12 cellular contexts compared by ENCODE assay signal in the genomic region with DNA sequence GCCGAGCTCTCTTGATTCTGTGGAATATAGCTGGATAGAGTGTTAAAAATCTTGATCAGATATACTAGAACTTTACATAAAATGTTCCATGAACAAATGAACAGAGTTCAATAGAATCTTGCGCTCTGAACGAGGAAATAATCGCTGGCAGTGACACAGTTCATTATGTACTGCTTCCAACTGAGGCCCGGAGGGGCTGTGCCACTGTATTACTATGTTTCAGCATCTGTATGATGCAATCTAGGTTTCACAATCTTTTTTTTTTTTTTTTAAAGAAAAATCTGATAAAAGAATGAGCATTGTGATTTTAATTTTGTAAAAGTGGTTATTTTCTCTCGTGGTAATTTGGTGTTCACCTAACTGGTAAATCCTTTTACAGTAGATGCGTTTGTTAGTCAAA.
A peak's percentile ranks its signal among the peaks of the same experiment; 100 is the strongest.
DNase-seq lines count a peak whose midpoint lies in the region; ATAC-seq, FAIRE-seq and TF ChIP-seq lines count a peak whose summit lies in the region.
"Had no signal": no experiment of that assay in that cellular context is flagged by ENCODE, and none has a peak within 500 bp of the region (broad histone marks: within the 10 kb centered on the region; RNA-seq: fewer than 3 reads in every experiment).

No MANE protein-coding gene starts in this region.

- no peak for FAIRE-seq in astrocyte (lab: Jason Lieb, UNC)

- peaks cover 29% of the 10 kb centered on the region for H3K36me3 Mint-ChIP-seq in astrocyte (ENCODE audit: low read depth, unreplicated experiment)

- peaks cover 4% of the 10 kb centered on the region for H4K20me1 ChIP-seq in astrocyte (ENCODE audit: insufficient read depth, low read length)
- H4K20me1 ChIP-seq in hepatocyte (ENCODE audit: insufficient read depth, poor library complexity, severe bottlenecking) = no peaks in the 10 kb centered on the region

- no peak for DNase-seq in astrocyte (ENCODE audit: low read depth)
- peak; percentile 26 for DNase-seq in hepatocyte (ENCODE audit: low spot score)
- no peak for DNase-seq in upper lobe of right lung
- no peak for DNase-seq in T1000 (lab: John Stamatoyannopoulos, UW)
- DNase-seq: activated T-cell treated with anti-CD3 and anti-CD28 coated beads, Interleukin-2, amount 50 U/mL, for 24 hours; esophagus squamous epithelium; NCI-H2171 had no signal

- H3K27me3 ChIP-seq in HUES6 (ENCODE audit: control insufficient read depth, insufficient read depth, low read length) = no peaks in the 10 kb centered on the region
- H3K27me3 ChIP-seq in astrocyte (ENCODE audit: insufficient read depth, low read length) = no peaks in the 10 kb centered on the region
- no peaks in the 10 kb centered on the region for H3K27me3 ChIP-seq in hepatocyte
- no peaks in the 10 kb centered on the region for H3K27me3 ChIP-seq in upper lobe of right lung
- H3K27me3 ChIP-seq: body of pancreas, esophagus squamous epithelium had no signal

- H3K4me1 Mint-ChIP-seq in astrocyte (ENCODE audit: low read depth, unreplicated experiment) = peaks cover 61% of the 10 kb centered on the region

- H3K9me3 Mint-ChIP-seq in astrocyte (ENCODE audit: unreplicated experiment) = no peaks in the 10 kb centered on the region
- H3K9me3 Mint-ChIP-seq: activated T-cell treated with anti-CD3 and anti-CD28 coated beads, Interleukin-2, amount 50 U/mL, for 24 hours; stimulated activated naive CD8-positive, alpha-beta T cell treated with anti-CD3 and anti-CD28 coated beads, Interleukin-15, Interleukin-2, amounts not matched to agents 100 ng/mL and 50 ng/mL, for 24 hours had no signal

- H3K36me3 ChIP-seq in HUES6 (ENCODE audit: control insufficient read depth, insufficient read depth, low read length) (peaks cover 95% of the 10 kb centered on the region), astrocyte (ENCODE audit: insufficient read depth, low read length) (peaks cover 94% of the 10 kb centered on the region), hepatocyte (replicated peaks; ENCODE audit: insufficient read depth, low read depth) (no peaks in the 10 kb centered on the region), upper lobe of right lung (peaks cover 85% of the 10 kb centered on the region)

- intact Hi-C loops in upper lobe of right lung (cut with DNase I) = no loop called here

- H3K4me1 ChIP-seq in HUES6 (ENCODE audit: control insufficient read depth, insufficient read depth, low read length) (peaks cover 54% of the 10 kb centered on the region), astrocyte (ENCODE audit: insufficient read depth, low read length) (peaks cover 20% of the 10 kb centered on the region), hepatocyte (ENCODE audit: insufficient read depth) (no peaks in the 10 kb centered on the region), upper lobe of right lung (peaks cover 6% of the 10 kb centered on the region)
- H3K4me1 ChIP-seq: body of pancreas had no signal

- no peaks in the 10 kb centered on the region for H3K9me3 ChIP-seq in HUES6 (ENCODE audit: control insufficient read depth, insufficient read depth, low read depth, low read length)
- no peaks in the 10 kb centered on the region for H3K9me3 ChIP-seq in astrocyte (ENCODE audit: insufficient read depth, low read depth, low read length)
- no peaks in the 10 kb centered on the region for H3K9me3 ChIP-seq in hepatocyte (ENCODE audit: low read depth)
- H3K9me3 ChIP-seq in upper lobe of right lung = no peaks in the 10 kb centered on the region
- H3K9me3 ChIP-seq: body of pancreas, esophagus squamous epithelium had no signal

- no peak overlapping the region for H3K4me3 Mint-ChIP-seq in astrocyte (ENCODE audit: unreplicated experiment)
- H3K4me3 Mint-ChIP-seq: activated T-cell treated with anti-CD3 and anti-CD28 coated beads, Interleukin-2, amount 50 U/mL, for 24 hours; stimulated activated naive CD8-positive, alpha-beta T cell treated with anti-CD3 and anti-CD28 coated beads, Interleukin-15, Interleukin-2, amounts not matched to agents 100 ng/mL and 50 ng/mL, for 24 hours had no signal

- H3K27ac ChIP-seq in HUES6 (ENCODE audit: low read depth, low read length) = peak overlapping the region; percentile 20; the same call in 1 of the 2 replicates
- no peak overlapping the region for H3K27ac ChIP-seq in astrocyte (ENCODE audit: low read depth, low read length)
- peak overlapping the region; percentile 26 for H3K27ac ChIP-seq in hepatocyte
- no peak overlapping the region for H3K27ac ChIP-seq in upper lobe of right lung
- H3K27ac ChIP-seq: body of pancreas, esophagus squamous epithelium had no signal

- no peaks in the 10 kb centered on the region for H3K27me3 Mint-ChIP-seq in astrocyte (ENCODE audit: low read depth, unreplicated experiment)
- H3K27me3 Mint-ChIP-seq: activated T-cell treated with anti-CD3 and anti-CD28 coated beads, Interleukin-2, amount 50 U/mL, for 24 hours; stimulated activated naive CD8-positive, alpha-beta T cell treated with anti-CD3 and anti-CD28 coated beads, Interleukin-15, Interleukin-2, amounts not matched to agents 100 ng/mL and 50 ng/mL, for 24 hours had no signal

- H3K4me3 ChIP-seq in HUES6 (ENCODE audit: low read depth, low read length) (no peak overlapping the region), astrocyte (ENCODE audit: insufficient read depth, low read depth, low read length) (no peak overlapping the region), hepatocyte (no peak overlapping the region), upper lobe of right lung (no peak overlapping the region)
- H3K4me3 ChIP-seq: body of pancreas, esophagus squamous epithelium had no signal

- no peak overlapping the region for H3K4me2 ChIP-seq in astrocyte (ENCODE audit: low read length)
- no peak overlapping the region for H3K4me2 ChIP-seq in hepatocyte

- WGBS in hepatocyte (ENCODE audit: low lambda C conversion rate, missing lambda C conversion rate) = 82% methylated on average over 7 of the region's 7 CpGs

- H3K79me2 ChIP-seq in astrocyte (ENCODE audit: insufficient read depth, low read length) (peaks cover 23% of the 10 kb centered on the region), hepatocyte (no peaks in the 10 kb centered on the region)

- H3K9ac ChIP-seq in HUES6 (ENCODE audit: low read length) (no peak overlapping the region), astrocyte (ENCODE audit: low read length) (no peak overlapping the region)

- peak overlapping the region; percentile 60 for H3K27ac Mint-ChIP-seq in astrocyte (ENCODE audit: unreplicated experiment)
- H3K27ac Mint-ChIP-seq: activated T-cell treated with anti-CD3 and anti-CD28 coated beads, Interleukin-2, amount 50 U/mL, for 24 hours; stimulated activated naive CD8-positive, alpha-beta T cell treated with anti-CD3 and anti-CD28 coated beads, Interleukin-15, Interleukin-2, amounts not matched to agents 100 ng/mL and 50 ng/mL, for 24 hours had no signal

- no peak overlapping the region for H2AFZ ChIP-seq in astrocyte (ENCODE audit: low read depth, low read length)
- H2AFZ ChIP-seq in hepatocyte = no peak overlapping the region

- H3K9me2 ChIP-seq in hepatocyte (replicated peaks; ENCODE audit: insufficient read depth) = no peaks in the 10 kb centered on the region

- peak; percentile 58 for ATAC-seq in upper lobe of right lung
- ATAC-seq in HG02678 (IDR thresholded peaks at IDR 0.05; ENCODE audit: unreplicated experiment) = no peak
- no peak for ATAC-seq in GM18519 (IDR thresholded peaks at IDR 0.05; ENCODE audit: low FRiP score, unreplicated experiment)
- ATAC-seq: body of pancreas had no signal

- TF ChIP-seq CTCF in astrocyte (IDR thresholded peaks at IDR 0.05; ENCODE audit: insufficient read depth, low read depth, low read length) = no peak
- TF ChIP-seq CTCF in hepatocyte (IDR thresholded peaks at IDR 0.05; ENCODE audit: poor library complexity) = no peak
- TF ChIP-seq CTCF in upper lobe of right lung (IDR thresholded peaks at IDR 0.05) = no peak

Comparison
In these comparisons a context has a peak if more than half of its experiments do, and no peak if none do; other contexts are left out.
1. H3K27ac ChIP-seq: peak in HUES6 (single experiment) and hepatocyte (single experiment); none in astrocyte (single experiment) and upper lobe of right lung (single experiment).